ENCODE assay signal across 14 cellular contexts in the genomic region with DNA sequence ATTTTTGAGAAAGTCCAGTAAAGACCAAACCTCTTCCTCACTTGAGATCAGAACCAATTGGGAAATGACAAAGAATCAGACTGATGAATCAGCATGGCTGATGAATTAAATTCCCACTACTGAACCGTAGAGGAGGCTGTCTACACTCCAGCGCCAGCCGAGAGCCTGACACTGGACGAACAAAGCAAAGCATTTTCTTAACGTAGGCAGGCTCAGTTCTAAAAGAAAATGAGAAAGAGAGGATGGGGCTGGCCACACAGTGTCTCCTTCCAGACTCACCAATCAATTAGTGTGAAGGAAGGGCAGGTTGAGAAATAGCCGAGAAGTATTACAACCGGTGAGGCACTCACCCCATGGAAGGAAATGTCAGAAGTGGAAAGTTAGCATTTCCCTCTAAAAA. TPM values are rescaled to one million over a fixed set of nuclear protein-coding genes. Genes with fewer than 3 reads are reported as not detected.
DNase-seq lines count a peak whose midpoint lies in the region; ATAC-seq, FAIRE-seq and TF ChIP-seq lines count a peak whose summit lies in the region.
"Had no signal": no experiment of that assay in that cellular context is flagged by ENCODE, and none has a peak within 500 bp of the region (broad histone marks: within the 10 kb centered on the region; RNA-seq: fewer than 3 reads in every experiment).

No MANE protein-coding gene starts in this region.

- WGBS in K562 (ENCODE audit: insufficient coverage, low coverage, missing lambda C conversion rate): 0% methylated on average over 7 of the region's 7 CpGs

- H3K27me3 ChIP-seq in GM23338 (ENCODE audit: insufficient read depth) (no peaks in the 10 kb centered on the region), K562 (ENCODE audit: control insufficient read depth in 2 of 2, insufficient read depth in 2 of 2, low read length in 2 of 2) (0 out of 5 replicates have a peak, but pooled peaks cover 0 to 2% of the 10 kb centered on the region in 2 experiments), gastrocnemius medialis (no peaks in the 10 kb centered on the region), SJCRH30 (no peaks in the 10 kb centered on the region)

- intact Hi-C loops in K562 (cut with micrococcal nuclease) (no loop called here), gastrocnemius medialis (cut with DNase I; ENCODE audit: low total_unique reads) (no loop called here)

- H3K4me1 ChIP-seq in GM23338 (ENCODE audit: insufficient read depth) (no peaks in the 10 kb centered on the region), K562 (replicated peaks in 1 of 2; ENCODE audit: control insufficient read depth in 2 of 2, insufficient read depth in 2 of 2, low read length in 2 of 2) (no peaks in the 10 kb centered on the region), gastrocnemius medialis (peaks cover 0 to 14% of the 10 kb centered on the region in 2 donors), SJCRH30 (peaks cover 23% of the 10 kb centered on the region)

- TF ChIP-seq RAD21 in K562 (CRISPR knock-in tag; conservative IDR thresholded peaks at IDR 0.05 in 1 of 2, IDR thresholded peaks at IDR 0.05 in 1 of 2): no peak

- BruUV-seq in K562 (replicated peaks; lab: Mats Ljungman, UMichigan): no TSS peak

- H3K9me2 ChIP-seq in GM23338 (ENCODE audit: insufficient read depth): no peaks in the 10 kb centered on the region

- no peaks in the 10 kb centered on the region for H3K9me3 ChIP-seq in K562 (replicated peaks; ENCODE audit: control insufficient read depth, insufficient read depth, low read depth, low read length)
- no peaks in the 10 kb centered on the region for H3K9me3 ChIP-seq in gastrocnemius medialis
- no peaks in the 10 kb centered on the region for H3K9me3 ChIP-seq in SJCRH30 (replicated peaks)

- TF ChIP-seq EP300 in K562 (IDR thresholded peaks at IDR 0.05; ENCODE audit: low read length): no peak

- H3K36me3 ChIP-seq in GM23338 (ENCODE audit: insufficient read depth): no peaks in the 10 kb centered on the region
- no peaks in the 10 kb centered on the region for H3K36me3 ChIP-seq in K562 (ENCODE audit: control insufficient read depth, insufficient read depth, low read length)
- H3K36me3 ChIP-seq in gastrocnemius medialis: no peaks in the 10 kb centered on the region
- no peaks in the 10 kb centered on the region for H3K36me3 ChIP-seq in SJCRH30

- in situ Hi-C loops in K562 (cut with MboI) (no loop called here), gastrocnemius medialis (cut with MboI; ENCODE audit: low sequenced_read_pairs in 4 of 4) (no loop called here)

- H3K9me3 Mint-ChIP-seq in GM23338: no peaks in the 10 kb centered on the region
- H3K9me3 Mint-ChIP-seq: activated T-cell treated with anti-CD3 and anti-CD28 coated beads, Interleukin-2, amount 50 U/mL, for 72 hours; dendritic cell treated with granulocyte-macrophage colony-stimulating factor and Interleukin-4, amounts not matched to agents 40 ng/mL and 50 ng/mL, for 4 days; T-helper 2 cell treated with Interferon-gamma antibody and Interleukin-4, amounts not matched to agents 5 μg/mL and 100 μg/mL, for 36 hours had no signal

- H4K20me1 ChIP-seq in GM23338 (replicated peaks; ENCODE audit: insufficient read depth) (no peaks in the 10 kb centered on the region), K562 (replicated peaks; ENCODE audit: control insufficient read depth, insufficient read depth, low read length) (no peaks in the 10 kb centered on the region)

- no peaks in the 10 kb centered on the region; the same call in 2 of the 3 replicates for H3K4me1 Mint-ChIP-seq in GM23338

- H3K27me3 Mint-ChIP-seq in GM23338 (ENCODE audit: insufficient read depth, low read depth, poor library complexity): no peaks in the 10 kb centered on the region
- H3K27me3 Mint-ChIP-seq: dendritic cell treated with granulocyte-macrophage colony-stimulating factor and Interleukin-4, amounts not matched to agents 40 ng/mL and 50 ng/mL, for 4 days had no signal

- CTCF ChIA-PET in K562 (lab: Yijun Ruan, JAX; ENCODE audit: low intra/inter-chr PET ratio): no interaction called here

- no peaks in the 10 kb centered on the region for H3F3A ChIP-seq in GM23338 (replicated peaks; ENCODE audit: low read depth)

- no peak for ATAC-seq in GM23338
- no peak for ATAC-seq in K562
- ATAC-seq in gastrocnemius medialis: no peak
- ATAC-seq: activated T-cell treated with anti-CD3 and anti-CD28 coated beads, Interleukin-2, amount 50 U/mL, for 72 hours had no signal

- H3K79me2 ChIP-seq in GM23338 (replicated peaks; ENCODE audit: insufficient read depth) (no peaks in the 10 kb centered on the region), K562 (ENCODE audit: control insufficient read depth, insufficient read depth, low read length) (no peaks in the 10 kb centered on the region)

- FAIRE-seq in K562 (lab: Jason Lieb, UNC): no peak

- H3K36me3 Mint-ChIP-seq in GM23338 (ENCODE audit: low read depth): no peaks in the 10 kb centered on the region
- H3K36me3 Mint-ChIP-seq: CD14-positive monocyte had no signal

- no peak overlapping the region for H3K9ac ChIP-seq in K562 (ENCODE audit: insufficient read depth in 1 of 2, low read depth in 2 of 2, low read length in 2 of 2)

- TF ChIP-seq CTCF in GM23338 (conservative IDR thresholded peaks at IDR 0.05; ENCODE audit: low read depth in 2 of 2) (no peak), K562 (IDR thresholded peaks at IDR 0.05 in 2 of 3, conservative IDR thresholded peaks at IDR 0.05 in 1 of 3; ENCODE audit: insufficient read depth in 2 of 3, low read depth in 1 of 3, low read length in 3 of 3) (no peak), gastrocnemius medialis (IDR thresholded peaks at IDR 0.05 in 4 of 5, conservative IDR thresholded peaks at IDR 0.05 in 1 of 5) (no peak)

- H3K4me3 ChIP-seq in GM23338 (no peak overlapping the region), K562 (no peak overlapping the region), gastrocnemius medialis (no peak overlapping the region), SJCRH30 (no peak overlapping the region)

- H3K4me2 ChIP-seq in GM23338 (no peak overlapping the region), K562 (ENCODE audit: insufficient read depth, low read length) (no peak overlapping the region)

- H2AFZ ChIP-seq in GM23338 (no peak overlapping the region), K562 (ENCODE audit: low read depth, low read length) (0 out of 2 replicates have a peak overlapping the region, but pooled peaks have one; percentile 26)

- H3K27ac Mint-ChIP-seq in GM23338: 0 out of 2 replicates have a peak overlapping the region, but pooled peaks have one; percentile 37
- H3K27ac Mint-ChIP-seq: activated T-cell treated with anti-CD3 and anti-CD28 coated beads, Interleukin-2, amount 50 U/mL, for 72 hours; CD14-positive monocyte; dendritic cell treated with granulocyte-macrophage colony-stimulating factor and Interleukin-4, amounts not matched to agents 40 ng/mL and 50 ng/mL, for 4 days; T-helper 2 cell treated with Interferon-gamma antibody and Interleukin-4, amounts not matched to agents 5 μg/mL and 100 μg/mL, for 36 hours had no signal

- no peak for TF ChIP-seq POLR2A in K562 (conservative IDR thresholded peaks at IDR 0.05)
- no peak for TF ChIP-seq POLR2A in gastrocnemius medialis (IDR thresholded peaks at IDR 0.05)

- no peak overlapping the region for H3K27ac ChIP-seq in GM23338 (ENCODE audit: low read depth)
- H3K27ac ChIP-seq in K562 (ENCODE audit: extremely low read depth, low read depth, low read length): no peak overlapping the region
- H3K27ac ChIP-seq in gastrocnemius medialis: peak overlapping the region; percentile 41 to 58 (median 50)
- H3K27ac ChIP-seq in SJCRH30: no peak overlapping the region

- POLR2A ChIA-PET in K562 (lab: Yijun Ruan, JAX): no interaction called here

- H3K4me3 Mint-ChIP-seq in GM23338: no peak overlapping the region
- H3K4me3 Mint-ChIP-seq: activated T-cell treated with anti-CD3 and anti-CD28 coated beads, Interleukin-2, amount 50 U/mL, for 72 hours; CD14-positive monocyte; dendritic cell treated with granulocyte-macrophage colony-stimulating factor and Interleukin-4, amounts not matched to agents 40 ng/mL and 50 ng/mL, for 4 days; T-helper 2 cell treated with Interferon-gamma antibody and Interleukin-4, amounts not matched to agents 5 μg/mL and 100 μg/mL, for 36 hours had no signal

- DNase-seq in GM23338 (ENCODE audit: low spot score) (peak; percentile 3), K562 (ENCODE audit: extremely low read depth in 1 of 4, low spot score in 3 of 4) (no peak), iris pigment epithelial cell (ENCODE audit: low read depth) (peak; percentile 88), gastrocnemius medialis (no peak), SJCRH30 (no peak), NCI-H1436 (lab: John Stamatoyannopoulos, UW) (no peak)
- no peak for DNase-seq in stimulated activated CD4-positive, alpha-beta T cell treated with anti-CD3 and anti-CD28 coated beads, Interleukin-15, amount 100 ng/mL, for 24 hours
- DNase-seq in stimulated activated CD4-positive, alpha-beta T cell treated with anti-CD3 and anti-CD28 coated beads, Interleukin-12 subunit alpha, Interleukin-12 subunit beta, amount 100 ng/mL, for 4 hours: no peak
- DNase-seq: activated T-cell treated with anti-CD3 and anti-CD28 coated beads, Interleukin-2, amount 50 U/mL, for 72 hours; KG1; NCI-H510A had no signal

- H3K9me1 ChIP-seq in K562 (ENCODE audit: control insufficient read depth, insufficient read depth, low read length): no peaks in the 10 kb centered on the region

RNA-seq across cellular contexts. Expression of a gene that starts 49.4 kb away (rescaled TPM):
- total RNA-seq in GM23338 (2014; rRNA removed; shearing (Covaris generic)): 4.9 and 12.0 TPM in 2 replicates
- polyA plus RNA-seq in GM23338 (2016; fragmentation: Nextera tagmentation; extraction: Ambion mirVana): 1.8 and 2.6 TPM in 2 replicates
- not detected in 2 replicates for total RNA-seq in K562 (2011; cell fraction: chromatin; rRNA removed; ENCODE audit: low replicate concordance)
- total RNA-seq in K562 (2011; cell fraction: nucleolus; rRNA removed): not detected in 2 replicates
- not detected in 2 replicates for total RNA-seq in K562 (2011; cell fraction: nucleoplasm; rRNA removed)
- total RNA-seq in K562 (2014; rRNA removed): not detected in 2 replicates
- 0.04 TPM in 1 of 2 replicates, not detected in the other for total RNA-seq in K562 (2014; rRNA removed; fragmentation: Illumina TruSeq; extraction: Trizol)
- not detected in 2 replicates for total RNA-seq in K562 (2015; rRNA removed; fragmentation: Illumina TruSeq; extraction: Trizol)
- 0.11 and 0.22 TPM in 2 replicates for total RNA-seq in K562 (2021)
- 0.03 TPM in 1 of 2 replicates, not detected in the other for polyA plus RNA-seq in K562 (2011; rRNA removed)
- not detected in 2 replicates for polyA plus RNA-seq in K562 (2011; cell fraction: cytosol; rRNA removed)
- 0.07 TPM in 1 of 2 replicates, not detected in the other for polyA plus RNA-seq in K562 (2011; cell fraction: nucleus; rRNA removed)
- polyA plus RNA-seq in K562 (2012): not detected in 2 replicates
- polyA plus RNA-seq in K562 (2014; fragmentation: Illumina TruSeq; extraction: Trizol): not detected in 2 replicates
- not detected for polyA plus RNA-seq in K562 (2014; fragmentation: Nextera tagmentation; extraction: Ambion mirVana)
- not detected in 2 replicates for polyA plus RNA-seq in K562 (2014; rRNA removed)
- polyA minus RNA-seq in K562 (2011; rRNA and poly(A)+ RNA removed): not detected in 2 replicates
- 0.09 TPM in 1 of 2 replicates, not detected in the other for polyA minus RNA-seq in K562 (2011; cell fraction: cytosol; rRNA and poly(A)+ RNA removed)
- not detected in 2 replicates for polyA minus RNA-seq in K562 (2011; cell fraction: nucleus; rRNA and poly(A)+ RNA removed)
- total RNA-seq in gastrocnemius medialis: 10 to 100 TPM in 2 of 4 donors, 1 to 10 TPM in 2; 5.7 to 20.4 (median 12.4) TPM
- total RNA-seq in SJCRH30 (2014; rRNA removed; shearing (Covaris generic)): 8.8 and 9.9 TPM in 2 replicates

RNA-seq across cellular contexts. Expression of a gene that starts 49.4 kb away (rescaled TPM):
- total RNA-seq in GM23338 (2014; rRNA removed; shearing (Covaris generic)): 15.2 and 15.6 TPM in 2 replicates
- polyA plus RNA-seq in GM23338 (2016; fragmentation: Nextera tagmentation; extraction: Ambion mirVana) (13.6 and 13.8 TPM in 2 replicates), K562 (2011; rRNA removed) (13.5 and 14.6 TPM in 2 replicates), K562 (2014; fragmentation: Illumina TruSeq; extraction: Trizol) (9.3 TPM in 2 replicates), K562 (2014; fragmentation: Nextera tagmentation; extraction: Ambion mirVana) (1 to 10 TPM; 5.8 to 8.9 TPM), K562 (2014; rRNA removed) (8.3 and 10.7 TPM in 2 replicates)
- 9.5 and 12.0 TPM in 2 replicates for total RNA-seq in K562 (2011; cell fraction: chromatin; rRNA removed; ENCODE audit: low replicate concordance)
- 16.2 TPM in 2 replicates for total RNA-seq in K562 (2011; cell fraction: nucleolus; rRNA removed)
- 12.4 and 14.2 TPM in 2 replicates for total RNA-seq in K562 (2011; cell fraction: nucleoplasm; rRNA removed)
- total RNA-seq in K562 (2014; rRNA removed) (11.9 and 14.5 TPM in 2 replicates), K562 (2014; rRNA removed; fragmentation: Illumina TruSeq; extraction: Trizol) (9.5 and 9.8 TPM in 2 replicates), K562 (2015; rRNA removed; fragmentation: Illumina TruSeq; extraction: Trizol) (11.4 and 11.5 TPM in 2 replicates), K562 (2021) (9.6 and 11.3 TPM in 2 replicates), gastrocnemius medialis (10 to 100 TPM; 13.8 to 28.5 (median 18.5) TPM)
- polyA plus RNA-seq in K562 (2011; cell fraction: cytosol; rRNA removed): 11.2 and 11.5 TPM in 2 replicates
- 7.1 and 12.1 TPM in 2 replicates for polyA plus RNA-seq in K562 (2011; cell fraction: nucleus; rRNA removed)
- 7.6 and 7.7 TPM in 2 replicates for polyA plus RNA-seq in K562 (2012)
- 15.5 and 15.9 TPM in 2 replicates for polyA minus RNA-seq in K562 (2011; rRNA and poly(A)+ RNA removed)
- 9.7 and 10.3 TPM in 2 replicates for polyA minus RNA-seq in K562 (2011; cell fraction: cytosol; rRNA and poly(A)+ RNA removed)
- polyA minus RNA-seq in K562 (2011; cell fraction: nucleus; rRNA and poly(A)+ RNA removed): 13.2 and 28.7 TPM in 2 replicates
- 16.8 and 17.0 TPM in 2 replicates for total RNA-seq in SJCRH30 (2014; rRNA removed; shearing (Covaris generic))

Comparison
In these comparisons a context has a peak if more than half of its experiments do, and no peak if none do; other contexts are left out.
1. DNase-seq: peak in GM23338 (single experiment) and iris pigment epithelial cell (single experiment); none in K562 (0 of 4), gastrocnemius medialis (0 of 2), stimulated activated CD4-positive, alpha-beta T cell treated with anti-CD3 and anti-CD28 coated beads, Interleukin-15, amount 100 ng/mL, for 24 hours (single experiment), SJCRH30 (0 of 2), NCI-H1436 (single experiment) and stimulated activated CD4-positive, alpha-beta T cell treated with anti-CD3 and anti-CD28 coated beads, Interleukin-12 subunit alpha, Interleukin-12 subunit beta, amount 100 ng/mL, for 4 hours (single experiment).
2. H3K27ac ChIP-seq: peak in gastrocnemius medialis (4 of 4); none in GM23338 (single experiment), K562 (single experiment) and SJCRH30 (single experiment).